Comparison of ENCODE assay signal across 1 cellular context in genomic region chr1:224932607-224933249, GRCh38.
TF ChIP-seq lines count a peak whose summit lies in the region.

No MANE protein-coding gene starts in this region.

TF ChIP-seq in HEK293, 187 proteins besides CTCF, POLR2A, EP300 and RAD21 (continued from another document):
- TF ChIP-seq ZSCAN5A (tag by site-specific recombination; IDR thresholded peaks at IDR 0.05) (no peak), ZNF785 (tag by site-specific recombination; IDR thresholded peaks at IDR 0.05) (no peak), KLF17 (tag by site-specific recombination; IDR thresholded peaks at IDR 0.05) (no peak), ZNF221 (tag by site-specific recombination; IDR thresholded peaks at IDR 0.05; ENCODE audit: borderline replicate concordance) (no peak), ZNF202 (tag by site-specific recombination; IDR thresholded peaks at IDR 0.05; ENCODE audit: borderline replicate concordance) (no peak), HIC1 (tag by site-specific recombination; IDR thresholded peaks at IDR 0.05) (no peak), ZSCAN18 (tag by site-specific recombination; IDR thresholded peaks at IDR 0.05) (no peak), PRDM6 (tag by site-specific recombination; IDR thresholded peaks at IDR 0.05) (no peak), ZNF350 (tag by site-specific recombination; IDR thresholded peaks at IDR 0.05) (no peak), ZNF26 (tag by site-specific recombination; IDR thresholded peaks at IDR 0.05) (no peak), ZNF2 (tag by site-specific recombination; IDR thresholded peaks at IDR 0.05) (peak; percentile 29; the same call in 1 of the 2 replicates), ZNF692 (tag by site-specific recombination; IDR thresholded peaks at IDR 0.05) (no peak), ZNF184 (tag by site-specific recombination; IDR thresholded peaks at IDR 0.05) (0 out of 2 replicates have a peak, but pooled peaks have one; percentile 34), ZNF830 (tag by site-specific recombination; IDR thresholded peaks at IDR 0.05; ENCODE audit: low read depth) (no peak), YY1 (tag by site-specific recombination; IDR thresholded peaks at IDR 0.05) (no peak), ZBTB21 (tag by site-specific recombination; IDR thresholded peaks at IDR 0.05) (no peak), ZNF544 (tag by site-specific recombination; IDR thresholded peaks at IDR 0.05) (no peak), GLI2 (tag by site-specific recombination; IDR thresholded peaks at IDR 0.05; ENCODE audit: borderline replicate concordance, low read depth) (no peak), ZBTB48 (tag by site-specific recombination; IDR thresholded peaks at IDR 0.05) (no peak), AEBP2 (tag by site-specific recombination; IDR thresholded peaks at IDR 0.05; ENCODE audit: borderline replicate concordance) (no peak), ZNF560 (tag by site-specific recombination; IDR thresholded peaks at IDR 0.05; ENCODE audit: borderline replicate concordance) (0 out of 2 replicates have a peak, but pooled peaks have one; percentile 11), ZNF324 (tag by site-specific recombination; IDR thresholded peaks at IDR 0.05) (peak; percentile 39; the same call in 1 of the 2 replicates), EGR2 (tag by site-specific recombination; IDR thresholded peaks at IDR 0.05; ENCODE audit: low read depth) (no peak), PATZ1 (tag by site-specific recombination; IDR thresholded peaks at IDR 0.05) (no peak), ZNF433 (tag by site-specific recombination; IDR thresholded peaks at IDR 0.05; ENCODE audit: low read depth) (no peak), ZBTB6 (tag by site-specific recombination; IDR thresholded peaks at IDR 0.05) (no peak), ZNF521 (tag by site-specific recombination; IDR thresholded peaks at IDR 0.05) (no peak), SCRT2 (tag by site-specific recombination; IDR thresholded peaks at IDR 0.05) (no peak), MYNN (tag by site-specific recombination; IDR thresholded peaks at IDR 0.05; ENCODE audit: borderline replicate concordance) (no peak), ZNF596 (tag by site-specific recombination; IDR thresholded peaks at IDR 0.05) (no peak), ZBTB8A (tag by site-specific recombination; IDR thresholded peaks at IDR 0.05) (no peak), ZFP37 (tag by site-specific recombination; IDR thresholded peaks at IDR 0.05) (no peak), ZNF404 (tag by site-specific recombination; IDR thresholded peaks at IDR 0.05) (no peak), BCL11A (tag by site-specific recombination; IDR thresholded peaks at IDR 0.05; ENCODE audit: low read depth) (no peak), ZBTB10 (tag by site-specific recombination; IDR thresholded peaks at IDR 0.05) (no peak), ZNF114 (tag by site-specific recombination; IDR thresholded peaks at IDR 0.05) (no peak), ZNF155 (tag by site-specific recombination; IDR thresholded peaks at IDR 0.05) (no peak), ZNF585B (tag by site-specific recombination; IDR thresholded peaks at IDR 0.05) (no peak), ZNF416 (tag by site-specific recombination; IDR thresholded peaks at IDR 0.05) (0 out of 2 replicates have a peak, but pooled peaks have one; percentile 50), HOXC10 (CRISPR knock-in tag; IDR thresholded peaks at IDR 0.05) (no peak), ZNF768 (tag by site-specific recombination; IDR thresholded peaks at IDR 0.05) (0 out of 2 replicates have a peak, but pooled peaks have one; percentile 6), ZEB2 (tag by site-specific recombination; IDR thresholded peaks at IDR 0.05) (no peak), ZNF530 (tag by site-specific recombination; IDR thresholded peaks at IDR 0.05; ENCODE audit: low read depth) (no peak), ZNF677 (tag by site-specific recombination; IDR thresholded peaks at IDR 0.05) (no peak), ZNF140 (tag by site-specific recombination; IDR thresholded peaks at IDR 0.05) (0 out of 2 replicates have a peak, but pooled peaks have one; percentile 17)
